In genomic region chr20:42708261-42708660, GRCh38 we compare ENCODE assay signal across 24 cellular contexts.
DNase-seq lines count a peak whose midpoint lies in the region; ATAC-seq, FAIRE-seq and TF ChIP-seq lines count a peak whose summit lies in the region.
"Had no signal": no experiment of that assay in that cellular context is flagged by ENCODE, and none has a peak within 500 bp of the region (broad histone marks: within the 10 kb centered on the region; RNA-seq: fewer than 3 reads in every experiment).

No MANE protein-coding gene starts in this region.

- FAIRE-seq in GM12892 (lab: Jason Lieb, UNC): no peak
- FAIRE-seq: A549, GM12878, GM19239 had no signal

- ATAC-seq in RWPE2 (ENCODE audit: low read depth): peak; percentile 19; the same call in 1 of the 3 replicates
- ATAC-seq in HG03342 (IDR thresholded peaks at IDR 0.05; ENCODE audit: unreplicated experiment): no peak
- ATAC-seq: A549; CD8-positive, alpha-beta T cell; GM12878 had no signal

- H3K36me3 ChIP-seq in Karpas-422 (ENCODE audit: insufficient read depth, low read length): peaks cover 6% of the 10 kb centered on the region; the same call in 1 of the 2 replicates
- no peaks in the 10 kb centered on the region for H3K36me3 ChIP-seq in RWPE2 (ENCODE audit: low read depth)
- H3K36me3 ChIP-seq in hepatocyte (replicated peaks; ENCODE audit: insufficient read depth, low read depth): no peaks in the 10 kb centered on the region
- H3K36me3 ChIP-seq: BE2C, BLaER1 had no signal

- no peak for TF ChIP-seq CTCF in RWPE2 (IDR thresholded peaks at IDR 0.05; ENCODE audit: poor library complexity, severe bottlenecking)
- TF ChIP-seq CTCF in hepatocyte (IDR thresholded peaks at IDR 0.05; ENCODE audit: poor library complexity): no peak

- H3K4me1 ChIP-seq in Karpas-422 (ENCODE audit: low read length) (peaks cover 57% of the 10 kb centered on the region), RWPE2 (ENCODE audit: insufficient read depth, poor library complexity, severe bottlenecking) (no peaks in the 10 kb centered on the region), hepatocyte (ENCODE audit: insufficient read depth) (no peaks in the 10 kb centered on the region)
- H3K4me1 ChIP-seq: A549, BE2C, Caco-2 had no signal

- DNase-seq in ACHN: peak; percentile 82
- peak; percentile 71 for DNase-seq in Karpas-422
- no peak for DNase-seq in RWPE2 (ENCODE audit: low spot score)
- DNase-seq in kidney tubule cell (ENCODE audit: low spot score): peak; percentile 56
- DNase-seq in GM12892 (ENCODE audit: insufficient read length): no peak
- no peak for DNase-seq in hepatocyte (ENCODE audit: low spot score)
- DNase-seq: BE2C; C1 segment of cervical spinal cord; Caco-2; CD4-positive, CD25-positive, alpha-beta regulatory T cell; CD8-positive, alpha-beta T cell; DMS 273 treated with DMSO at 0.1 percent for 48 hours; DMS153; DMS53; DMS79; DND-41; EL; GDM1 had no signal

- peak overlapping the region; percentile 51 for H3K9ac ChIP-seq in Karpas-422 (ENCODE audit: low read length)
- H3K9ac ChIP-seq: BLaER1 had no signal

- H2AFZ ChIP-seq in Karpas-422 (ENCODE audit: low read length) (no peak overlapping the region), hepatocyte (no peak overlapping the region)

- H3K79me2 ChIP-seq in Karpas-422 (ENCODE audit: low read length) (no peaks in the 10 kb centered on the region), hepatocyte (no peaks in the 10 kb centered on the region)

- H4K20me1 ChIP-seq in Karpas-422 (ENCODE audit: insufficient read depth, low read depth, low read length) (no peaks in the 10 kb centered on the region), hepatocyte (ENCODE audit: insufficient read depth, poor library complexity, severe bottlenecking) (no peaks in the 10 kb centered on the region)
- H4K20me1 ChIP-seq: BLaER1 had no signal

- WGBS in hepatocyte (ENCODE audit: low lambda C conversion rate, missing lambda C conversion rate): 84% methylated on average over 3 of the region's 3 CpGs

- no peak for TF ChIP-seq POLR2A in GM12892 (IDR thresholded peaks at IDR 0.05; ENCODE audit: low read depth, low read length)

- H3K9me3 ChIP-seq in Karpas-422 (ENCODE audit: low read length): no peaks in the 10 kb centered on the region; the same call in 1 of the 2 replicates
- peaks cover 3% of the 10 kb centered on the region for H3K9me3 ChIP-seq in RWPE2 (ENCODE audit: severe bottlenecking)
- H3K9me3 ChIP-seq in hepatocyte (ENCODE audit: low read depth): no peaks in the 10 kb centered on the region
- H3K9me3 ChIP-seq: A549, BE2C had no signal

- H3K4me3 ChIP-seq in Karpas-422 (ENCODE audit: low read length): peak overlapping the region; percentile 43
- H3K4me3 ChIP-seq in RWPE2 (ENCODE audit: severe bottlenecking): no peak overlapping the region
- no peak overlapping the region for H3K4me3 ChIP-seq in hepatocyte
- H3K4me3 ChIP-seq: A549, BLaER1, GM12878 had no signal

- H3K27ac ChIP-seq in Karpas-422 (ENCODE audit: low read length) (peak overlapping the region; percentile 92), RWPE2 (ENCODE audit: poor library complexity, severe bottlenecking) (no peak overlapping the region), hepatocyte (no peak overlapping the region)
- H3K27ac ChIP-seq: 22Rv1, A549, BLaER1 had no signal

- H3K9me2 ChIP-seq in Karpas-422 (replicated peaks; ENCODE audit: insufficient read depth, low read length) (no peaks in the 10 kb centered on the region), hepatocyte (replicated peaks; ENCODE audit: insufficient read depth) (no peaks in the 10 kb centered on the region)

- H3K4me2 ChIP-seq in Karpas-422 (ENCODE audit: low read depth, low read length, poor library complexity, severe bottlenecking): peak overlapping the region; percentile 68
- H3K4me2 ChIP-seq in hepatocyte: no peak overlapping the region
- H3K4me2 ChIP-seq: A549, BLaER1 had no signal

- in situ Hi-C loops in ACHN (cut with HindIII; ENCODE audit: low pct_ligation_motif_present, low pct_unique_long_range_greater_than_20kb, low sequenced_read_pairs): no loop called here

- H3K27me3 ChIP-seq in Karpas-422 (ENCODE audit: low read length) (no peaks in the 10 kb centered on the region), RWPE2 (ENCODE audit: insufficient read depth, poor library complexity, severe bottlenecking) (no peaks in the 10 kb centered on the region), hepatocyte (no peaks in the 10 kb centered on the region)
- H3K27me3 ChIP-seq: BE2C, BLaER1 had no signal

Comparison
In these comparisons a context has a peak if more than half of its experiments do, and no peak if none do; other contexts are left out.
1. DNase-seq: peak in ACHN (single experiment), Karpas-422 (single experiment) and kidney tubule cell (single experiment); none in RWPE2 (single experiment), GM12892 (single experiment) and hepatocyte (single experiment).